1 cellular context compared by ENCODE assay signal in genomic region chr19:23770672-23771250, GRCh38.
TF ChIP-seq lines count a peak whose summit lies in the region.

No MANE protein-coding gene starts in this region.

TF ChIP-seq in GM23338, 12 proteins besides CTCF, POLR2A, EP300 and RAD21 (continued from another document):
- no peak for TF ChIP-seq ZNF462 (CRISPR knock-in tag; IDR thresholded peaks at IDR 0.05)
- TF ChIP-seq ZNF114 (CRISPR knock-in tag; IDR thresholded peaks at IDR 0.05): no peak
- TF ChIP-seq EZH2 (IDR thresholded peaks at IDR 0.05; ENCODE audit: low read depth, unreplicated experiment): no peak
- TF ChIP-seq EZH2phosphoT487 (IDR thresholded peaks at IDR 0.05; ENCODE audit: unreplicated experiment): no peak
- TF ChIP-seq STAT1 (IDR thresholded peaks at IDR 0.05; ENCODE audit: unreplicated experiment): no peak
- no peak for TF ChIP-seq CREB1 (CRISPR knock-in tag; IDR thresholded peaks at IDR 0.05; ENCODE audit: low read depth)
- no peak for TF ChIP-seq NANOG (IDR thresholded peaks at IDR 0.05; ENCODE audit: borderline replicate concordance)
- no peak for TF ChIP-seq POLR2AphosphoS5 (IDR thresholded peaks at IDR 0.05; ENCODE audit: low read depth)
- no peak for TF ChIP-seq REST (IDR thresholded peaks at IDR 0.05; ENCODE audit: unreplicated experiment)
- TF ChIP-seq JUNB (IDR thresholded peaks at IDR 0.05; ENCODE audit: unreplicated experiment): no peak
- no peak for TF ChIP-seq ETS1 (IDR thresholded peaks at IDR 0.05)
TF ChIP-seq in GM23338: peak in this region for 0.
